In genomic region chr5:116078199-116078598, GRCh38 we compare ENCODE assay signal across 42 cellular contexts. TPM values are rescaled to one million over a fixed set of nuclear protein-coding genes. Genes with fewer than 3 reads are reported as not detected.
"Had no signal": no experiment of that assay in that cellular context is flagged by ENCODE, and none has a peak within 500 bp of the region (broad histone marks: within the 10 kb centered on the region; RNA-seq: fewer than 3 reads in every experiment).

No MANE protein-coding gene starts in this region.

- H3K4me1 ChIP-seq: adrenal gland, ascending aorta, body of pancreas, breast epithelium had no signal

- H3K27ac Mint-ChIP-seq: activated naive CD4-positive, alpha-beta T cell treated with anti-CD3 and anti-CD28 coated beads for 36 hours; activated naive CD4-positive, alpha-beta T cell treated with anti-CD3 and anti-CD28 coated beads, Interleukin-2, amount 10 ng/mL, durations not matched to agents 7 days and 5 days; activated naive CD4-positive, alpha-beta T cell treated with anti-CD3 and anti-CD28 coated beads, Interleukin-2, amount 50 U/mL, for 24 hours; activated naive CD4-positive, alpha-beta T cell treated with anti-CD3 and anti-CD28 coated beads, Interleukin-2, amount 50 U/mL, for 72 hours; activated naive CD8-positive, alpha-beta T cell; activated naive CD8-positive, alpha-beta T cell treated with anti-CD3 and anti-CD28 coated beads for 36 hours; activated naive CD8-positive, alpha-beta T cell treated with anti-CD3 and anti-CD28 coated beads, Interleukin-2, amount 10 ng/mL, durations not matched to agents 7 days and 5 days; activated naive CD8-positive, alpha-beta T cell treated with anti-CD3 and anti-CD28 coated beads, Interleukin-2, amount 50 U/mL, for 24 hours; activated T-cell treated with anti-CD3 and anti-CD28 coated beads, Interleukin-2, amount 50 U/mL, for 24 hours; activated T-cell treated with anti-CD3 and anti-CD28 coated beads, Interleukin-2, amount 50 U/mL, for 72 hours; activated T-helper 1 cell treated with anti-CD3 and anti-CD28 coated beads, Interleukin-12 subunit alpha, Interleukin-12 subunit beta, Interleukin-2, Interleukin-4 antibody, amounts not matched to agents 30 ng/mL and 10 ng/mL and 1 ng/mL, durations not matched to agents 14 hours and 24 hours and 36 hours; activated T-helper 17 cell treated with anti-CD3 and anti-CD28 coated beads, Interleukin-2, amount 50 U/mL, for 72 hours; activated T-helper 2 cell treated with anti-CD3 and anti-CD28 coated beads, Interferon-gamma antibody, Interleukin-2, Interleukin-4, amounts not matched to agents 10 μg/mL and 5 μg/mL and 100 μg/mL, durations not matched to agents 14 hours and 24 hours and 36 hours had no signal

- H3K36me3 ChIP-seq: adrenal gland, ascending aorta, brain microvascular endothelial cell, breast epithelium, cardiac muscle cell had no signal

- FAIRE-seq: astrocyte, bronchial epithelial cell had no signal

- H3K27me3 ChIP-seq: adrenal gland, ascending aorta, body of pancreas, brain microvascular endothelial cell, breast epithelium, cardiac muscle cell had no signal

- DNase-seq: activated effector memory CD4-positive, alpha-beta T cell treated with anti-CD3 and anti-CD28 coated beads, Interleukin-2, amount 50 U/mL, for 16 hours; activated effector memory CD4-positive, alpha-beta T cell treated with Interleukin-2 at 50 U/mL for 16 hours; activated gamma-delta T cell; activated gamma-delta T cell treated with Interleukin-2 at 50 U/mL for 16 hours; activated naive CD4-positive, alpha-beta T cell; activated naive CD4-positive, alpha-beta T cell treated with anti-CD3 and anti-CD28 coated beads for 36 hours; activated naive CD4-positive, alpha-beta T cell treated with anti-CD3 and anti-CD28 coated beads, Interleukin-2, amount 10 ng/mL, durations not matched to agents 7 days and 5 days; activated naive CD4-positive, alpha-beta T cell treated with anti-CD3 and anti-CD28 coated beads, Interleukin-2, amount 50 U/mL, for 16 hours; activated naive CD4-positive, alpha-beta T cell treated with Interleukin-2 at 50 U/mL for 16 hours; activated naive CD8-positive, alpha-beta T cell treated with anti-CD3 and anti-CD28 coated beads for 36 hours; activated naive CD8-positive, alpha-beta T cell treated with anti-CD3 and anti-CD28 coated beads, Interleukin-2, amount 10 ng/mL, durations not matched to agents 7 days and 5 days; activated naive CD8-positive, alpha-beta T cell treated with anti-CD3 and anti-CD28 coated beads, Interleukin-2, amount 50 U/mL, for 24 hours; activated T-cell treated with anti-CD3 and anti-CD28 coated beads, Interleukin-2, amount 50 U/mL, for 24 hours; activated T-cell treated with anti-CD3 and anti-CD28 coated beads, Interleukin-2, amount 50 U/mL, for 4 hours; activated T-cell treated with anti-CD3 and anti-CD28 coated beads, Interleukin-2, amount 50 U/mL, for 48 hours; activated T-cell treated with anti-CD3 and anti-CD28 coated beads, Interleukin-2, amount 50 U/mL, for 72 hours; adrenal gland; amniotic stem cell; amygdala; anterior cingulate cortex; aorta; body of pancreas; brain microvascular endothelial cell; caudate nucleus; central memory CD4-positive, alpha-beta T cell; cerebellar nuclear complex had no signal

- ATAC-seq: activated naive CD4-positive, alpha-beta T cell treated with anti-CD3 and anti-CD28 coated beads, Interleukin-2, amount 50 U/mL, for 72 hours; activated naive CD8-positive, alpha-beta T cell treated with anti-CD3 and anti-CD28 coated beads, Interleukin-2, amount 50 U/mL, for 24 hours; activated T-cell treated with anti-CD3 and anti-CD28 coated beads, Interleukin-2, amount 50 U/mL, for 4 hours; activated T-cell treated with anti-CD3 and anti-CD28 coated beads, Interleukin-2, amount 50 U/mL, for 72 hours; activated T-helper 17 cell treated with anti-CD3 and anti-CD28 coated beads, Interleukin-2, amount 50 U/mL, for 72 hours; body of pancreas had no signal

- H3K9me3 ChIP-seq: adrenal gland, ascending aorta, body of pancreas, breast epithelium had no signal

- H3K9me3 Mint-ChIP-seq: activated naive CD4-positive, alpha-beta T cell treated with anti-CD3 and anti-CD28 coated beads, Interleukin-2, amount 10 ng/mL, durations not matched to agents 7 days and 5 days; activated naive CD8-positive, alpha-beta T cell treated with anti-CD3 and anti-CD28 coated beads, Interleukin-2, amount 10 ng/mL, durations not matched to agents 7 days and 5 days; activated T-cell treated with anti-CD3 and anti-CD28 coated beads, Interleukin-2, amount 50 U/mL, for 24 hours; activated T-helper 1 cell treated with anti-CD3 and anti-CD28 coated beads, Interleukin-12 subunit alpha, Interleukin-12 subunit beta, Interleukin-2, Interleukin-4 antibody, amounts not matched to agents 30 ng/mL and 10 ng/mL and 1 ng/mL, durations not matched to agents 14 hours and 24 hours and 36 hours; activated T-helper 17 cell treated with anti-CD3 and anti-CD28 coated beads, Interleukin-2, amount 50 U/mL, for 72 hours; activated T-helper 2 cell treated with anti-CD3 and anti-CD28 coated beads, Interferon-gamma antibody, Interleukin-2, Interleukin-4, amounts not matched to agents 10 μg/mL and 5 μg/mL and 100 μg/mL, durations not matched to agents 14 hours and 24 hours and 36 hours; central memory CD8-positive, alpha-beta T cell had no signal

- H3K27me3 Mint-ChIP-seq: brain had no signal

- H3K27ac ChIP-seq: adrenal gland, ascending aorta, body of pancreas, brain microvascular endothelial cell, breast epithelium, cardiac muscle cell had no signal

- H3K4me3 Mint-ChIP-seq: activated naive CD4-positive, alpha-beta T cell treated with anti-CD3 and anti-CD28 coated beads for 36 hours; activated naive CD4-positive, alpha-beta T cell treated with anti-CD3 and anti-CD28 coated beads, Interleukin-2, amount 10 ng/mL, durations not matched to agents 7 days and 5 days; activated naive CD4-positive, alpha-beta T cell treated with anti-CD3 and anti-CD28 coated beads, Interleukin-2, amount 50 U/mL, for 24 hours; activated naive CD8-positive, alpha-beta T cell; activated naive CD8-positive, alpha-beta T cell treated with anti-CD3 and anti-CD28 coated beads for 36 hours; activated naive CD8-positive, alpha-beta T cell treated with anti-CD3 and anti-CD28 coated beads, Interleukin-2, amount 10 ng/mL, durations not matched to agents 7 days and 5 days; activated naive CD8-positive, alpha-beta T cell treated with anti-CD3 and anti-CD28 coated beads, Interleukin-2, amount 50 U/mL, for 24 hours; activated T-cell treated with anti-CD3 and anti-CD28 coated beads, Interleukin-2, amount 50 U/mL, for 24 hours; activated T-cell treated with anti-CD3 and anti-CD28 coated beads, Interleukin-2, amount 50 U/mL, for 4 hours; activated T-cell treated with anti-CD3 and anti-CD28 coated beads, Interleukin-2, amount 50 U/mL, for 72 hours; activated T-helper 1 cell treated with anti-CD3 and anti-CD28 coated beads, Interleukin-12 subunit alpha, Interleukin-12 subunit beta, Interleukin-2, Interleukin-4 antibody, amounts not matched to agents 30 ng/mL and 10 ng/mL and 1 ng/mL, durations not matched to agents 14 hours and 24 hours and 36 hours; activated T-helper 17 cell treated with anti-CD3 and anti-CD28 coated beads, Interleukin-2, amount 50 U/mL, for 72 hours; brain; central memory CD8-positive, alpha-beta T cell had no signal

- H3K4me3 ChIP-seq: adrenal gland, ascending aorta, body of pancreas, breast epithelium, cardiac muscle cell had no signal

RNA-seq across cellular contexts. Expression of gene ARL14EPL, which starts 45.9 kb away (rescaled TPM):
- total RNA-seq: activated naive CD4-positive, alpha-beta T cell treated with anti-CD3 and anti-CD28 coated beads for 36 hours; activated naive CD4-positive, alpha-beta T cell treated with anti-CD3 and anti-CD28 coated beads, Interleukin-2, amount 50 U/mL, for 72 hours; activated naive CD8-positive, alpha-beta T cell treated with anti-CD3 and anti-CD28 coated beads for 36 hours; activated naive CD8-positive, alpha-beta T cell treated with anti-CD3 and anti-CD28 coated beads, Interleukin-2, amount 10 ng/mL, durations not matched to agents 7 days and 5 days; activated T-cell treated with anti-CD3 and anti-CD28 coated beads, Interleukin-2, amount 50 U/mL, for 4 hours; activated T-cell treated with anti-CD3 and anti-CD28 coated beads, Interleukin-2, amount 50 U/mL, for 72 hours; activated T-helper 1 cell treated with anti-CD3 and anti-CD28 coated beads, Interleukin-12 subunit alpha, Interleukin-12 subunit beta, Interleukin-2, Interleukin-4 antibody, amounts not matched to agents 30 ng/mL and 10 ng/mL and 1 ng/mL, durations not matched to agents 14 hours and 24 hours and 36 hours; activated T-helper 17 cell treated with anti-CD3 and anti-CD28 coated beads, Interleukin-2, amount 50 U/mL, for 72 hours; activated T-helper 2 cell treated with anti-CD3 and anti-CD28 coated beads, Interferon-gamma antibody, Interleukin-2, Interleukin-4, amounts not matched to agents 10 μg/mL and 5 μg/mL and 100 μg/mL, durations not matched to agents 14 hours and 24 hours and 36 hours; adrenal gland; ascending aorta; astrocyte; body of pancreas; breast epithelium; bronchial epithelial cell; cardiac muscle cell; cardiac septum; cerebellum; chondrocyte had no signal
- polyA plus RNA-seq: aorta, cardiac muscle cell had no signal
